Comparison of ENCODE assay signal across 1 cellular context in the genomic region with DNA sequence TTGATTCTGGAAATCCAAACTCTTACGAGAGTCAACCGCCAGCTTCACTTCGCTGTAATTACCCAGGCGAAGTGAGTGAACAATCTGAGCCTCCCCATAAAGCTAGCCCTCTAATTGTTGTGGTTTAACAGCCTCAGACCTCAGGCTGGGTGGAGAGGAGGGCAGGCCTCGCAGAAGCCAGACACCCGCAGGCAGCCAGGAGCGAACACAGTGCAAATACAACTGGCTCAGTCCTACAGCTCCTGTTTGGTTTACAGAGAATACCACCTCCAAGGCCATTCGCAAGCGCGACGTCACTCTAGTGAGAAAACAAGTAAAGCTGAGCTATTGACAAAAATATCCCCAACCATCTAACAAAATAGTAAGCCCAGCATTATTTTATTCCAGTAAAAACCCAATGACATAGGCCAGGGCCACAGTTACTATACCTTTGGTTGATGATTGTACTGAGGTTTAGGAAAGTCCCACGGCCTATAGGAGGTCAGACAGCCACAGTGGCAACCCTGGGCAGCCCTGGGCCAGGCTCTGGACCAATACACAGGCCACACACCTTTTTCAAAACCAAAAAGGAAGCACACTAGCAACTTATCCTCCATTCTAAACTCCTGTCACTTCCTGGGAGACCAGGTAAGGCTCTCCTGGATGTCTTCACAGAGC.
TF ChIP-seq lines count a peak whose summit lies in the region.

No MANE protein-coding gene starts in this region.

TF ChIP-seq in HepG2, 621 proteins besides CTCF, POLR2A, EP300 and RAD21 (continues in another document):
- peak; percentile 67 for TF ChIP-seq ZBTB21 (CRISPR knock-in tag; IDR thresholded peaks at IDR 0.05)
- TF ChIP-seq ZNF501 (CRISPR knock-in tag; IDR thresholded peaks at IDR 0.05), result no peak
- TF ChIP-seq FOXJ3 (CRISPR knock-in tag; IDR thresholded peaks at IDR 0.05; ENCODE audit: borderline replicate concordance), result no peak
- TF ChIP-seq, protein P1, sequence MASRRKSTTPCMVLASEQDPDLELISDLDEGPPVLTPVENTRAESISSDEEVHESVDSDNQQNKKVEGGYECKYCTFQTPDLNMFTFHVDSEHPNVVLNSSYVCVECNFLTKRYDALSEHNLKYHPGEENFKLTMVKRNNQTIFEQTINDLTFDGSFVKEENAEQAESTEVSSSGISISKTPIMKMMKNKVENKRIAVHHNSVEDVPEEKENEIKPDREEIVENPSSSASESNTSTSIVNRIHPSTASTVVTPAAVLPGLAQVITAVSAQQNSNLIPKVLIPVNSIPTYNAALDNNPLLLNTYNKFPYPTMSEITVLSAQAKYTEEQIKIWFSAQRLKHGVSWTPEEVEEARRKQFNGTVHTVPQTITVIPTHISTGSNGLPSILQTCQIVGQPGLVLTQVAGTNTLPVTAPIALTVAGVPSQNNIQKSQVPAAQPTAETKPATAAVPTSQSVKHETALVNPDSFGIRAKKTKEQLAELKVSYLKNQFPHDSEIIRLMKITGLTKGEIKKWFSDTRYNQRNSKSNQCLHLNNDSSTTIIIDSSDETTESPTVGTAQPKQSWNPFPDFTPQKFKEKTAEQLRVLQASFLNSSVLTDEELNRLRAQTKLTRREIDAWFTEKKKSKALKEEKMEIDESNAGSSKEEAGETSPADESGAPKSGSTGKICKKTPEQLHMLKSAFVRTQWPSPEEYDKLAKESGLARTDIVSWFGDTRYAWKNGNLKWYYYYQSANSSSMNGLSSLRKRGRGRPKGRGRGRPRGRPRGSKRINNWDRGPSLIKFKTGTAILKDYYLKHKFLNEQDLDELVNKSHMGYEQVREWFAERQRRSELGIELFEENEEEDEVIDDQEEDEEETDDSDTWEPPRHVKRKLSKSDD (CRISPR knock-in tag; IDR thresholded peaks at IDR 0.05; ENCODE audit: low read depth), result no peak
- TF ChIP-seq, protein P2, sequence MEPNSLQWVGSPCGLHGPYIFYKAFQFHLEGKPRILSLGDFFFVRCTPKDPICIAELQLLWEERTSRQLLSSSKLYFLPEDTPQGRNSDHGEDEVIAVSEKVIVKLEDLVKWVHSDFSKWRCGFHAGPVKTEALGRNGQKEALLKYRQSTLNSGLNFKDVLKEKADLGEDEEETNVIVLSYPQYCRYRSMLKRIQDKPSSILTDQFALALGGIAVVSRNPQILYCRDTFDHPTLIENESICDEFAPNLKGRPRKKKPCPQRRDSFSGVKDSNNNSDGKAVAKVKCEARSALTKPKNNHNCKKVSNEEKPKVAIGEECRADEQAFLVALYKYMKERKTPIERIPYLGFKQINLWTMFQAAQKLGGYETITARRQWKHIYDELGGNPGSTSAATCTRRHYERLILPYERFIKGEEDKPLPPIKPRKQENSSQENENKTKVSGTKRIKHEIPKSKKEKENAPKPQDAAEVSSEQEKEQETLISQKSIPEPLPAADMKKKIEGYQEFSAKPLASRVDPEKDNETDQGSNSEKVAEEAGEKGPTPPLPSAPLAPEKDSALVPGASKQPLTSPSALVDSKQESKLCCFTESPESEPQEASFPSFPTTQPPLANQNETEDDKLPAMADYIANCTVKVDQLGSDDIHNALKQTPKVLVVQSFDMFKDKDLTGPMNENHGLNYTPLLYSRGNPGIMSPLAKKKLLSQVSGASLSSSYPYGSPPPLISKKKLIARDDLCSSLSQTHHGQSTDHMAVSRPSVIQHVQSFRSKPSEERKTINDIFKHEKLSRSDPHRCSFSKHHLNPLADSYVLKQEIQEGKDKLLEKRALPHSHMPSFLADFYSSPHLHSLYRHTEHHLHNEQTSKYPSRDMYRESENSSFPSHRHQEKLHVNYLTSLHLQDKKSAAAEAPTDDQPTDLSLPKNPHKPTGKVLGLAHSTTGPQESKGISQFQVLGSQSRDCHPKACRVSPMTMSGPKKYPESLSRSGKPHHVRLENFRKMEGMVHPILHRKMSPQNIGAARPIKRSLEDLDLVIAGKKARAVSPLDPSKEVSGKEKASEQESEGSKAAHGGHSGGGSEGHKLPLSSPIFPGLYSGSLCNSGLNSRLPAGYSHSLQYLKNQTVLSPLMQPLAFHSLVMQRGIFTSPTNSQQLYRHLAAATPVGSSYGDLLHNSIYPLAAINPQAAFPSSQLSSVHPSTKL (CRISPR knock-in tag; IDR thresholded peaks at IDR 0.05), result peak; percentile 34; the same call in 1 of the 2 replicates
- TF ChIP-seq POLR2AphosphoS2 (IDR thresholded peaks at IDR 0.05; ENCODE audit: low read depth, low read length), result no peak
- TF ChIP-seq GATAD2A (CRISPR knock-in tag; IDR thresholded peaks at IDR 0.05), result peak; percentile 54; the same call in 1 of the 2 replicates
- peak; percentile 37; the same call in 1 of the 2 replicates for TF ChIP-seq ZNF644 (CRISPR knock-in tag; IDR thresholded peaks at IDR 0.05; ENCODE audit: low read depth)
- no peak for TF ChIP-seq GLI4 (CRISPR knock-in tag; IDR thresholded peaks at IDR 0.05; ENCODE audit: borderline replicate concordance)
- no peak; the same call in 1 of the 2 replicates for TF ChIP-seq SOX5 (CRISPR knock-in tag; IDR thresholded peaks at IDR 0.05; ENCODE audit: borderline replicate concordance)
- TF ChIP-seq, protein P3, sequence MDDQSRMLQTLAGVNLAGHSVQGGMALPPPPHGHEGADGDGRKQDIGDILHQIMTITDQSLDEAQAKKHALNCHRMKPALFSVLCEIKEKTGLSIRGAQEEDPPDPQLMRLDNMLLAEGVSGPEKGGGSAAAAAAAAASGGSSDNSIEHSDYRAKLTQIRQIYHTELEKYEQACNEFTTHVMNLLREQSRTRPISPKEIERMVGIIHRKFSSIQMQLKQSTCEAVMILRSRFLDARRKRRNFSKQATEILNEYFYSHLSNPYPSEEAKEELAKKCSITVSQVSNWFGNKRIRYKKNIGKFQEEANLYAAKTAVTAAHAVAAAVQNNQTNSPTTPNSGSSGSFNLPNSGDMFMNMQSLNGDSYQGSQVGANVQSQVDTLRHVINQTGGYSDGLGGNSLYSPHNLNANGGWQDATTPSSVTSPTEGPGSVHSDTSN (CRISPR knock-in tag; IDR thresholded peaks at IDR 0.05; ENCODE audit: borderline replicate concordance), result no peak
- TF ChIP-seq CBX2 (IDR thresholded peaks at IDR 0.05; ENCODE audit: low read depth, low read length), result no peak
- no peak for TF ChIP-seq CBX2 (CRISPR knock-in tag; IDR thresholded peaks at IDR 0.05; ENCODE audit: low read depth)
- TF ChIP-seq NR2F2 (IDR thresholded peaks at IDR 0.05; ENCODE audit: borderline replicate concordance, low read depth), result no peak
- 0 out of 2 replicates have a peak, but pooled peaks have one; percentile 28 for TF ChIP-seq FOXK1 (CRISPR knock-in tag; IDR thresholded peaks at IDR 0.05; ENCODE audit: borderline replicate concordance, low read depth)
- no peak for TF ChIP-seq MYC (CRISPR knock-in tag; IDR thresholded peaks at IDR 0.05; ENCODE audit: borderline replicate concordance)
- no peak for TF ChIP-seq FOSL2 (CRISPR knock-in tag; IDR thresholded peaks at IDR 0.05)
- TF ChIP-seq BHLHE40 (IDR thresholded peaks at IDR 0.05; ENCODE audit: low read length), result no peak
- TF ChIP-seq, protein P4, sequence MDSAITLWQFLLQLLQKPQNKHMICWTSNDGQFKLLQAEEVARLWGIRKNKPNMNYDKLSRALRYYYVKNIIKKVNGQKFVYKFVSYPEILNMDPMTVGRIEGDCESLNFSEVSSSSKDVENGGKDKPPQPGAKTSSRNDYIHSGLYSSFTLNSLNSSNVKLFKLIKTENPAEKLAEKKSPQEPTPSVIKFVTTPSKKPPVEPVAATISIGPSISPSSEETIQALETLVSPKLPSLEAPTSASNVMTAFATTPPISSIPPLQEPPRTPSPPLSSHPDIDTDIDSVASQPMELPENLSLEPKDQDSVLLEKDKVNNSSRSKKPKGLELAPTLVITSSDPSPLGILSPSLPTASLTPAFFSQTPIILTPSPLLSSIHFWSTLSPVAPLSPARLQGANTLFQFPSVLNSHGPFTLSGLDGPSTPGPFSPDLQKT (CRISPR knock-in tag; IDR thresholded peaks at IDR 0.05; ENCODE audit: borderline replicate concordance), result no peak
- TF ChIP-seq ZEB1 (IDR thresholded peaks at IDR 0.05; ENCODE audit: insufficient replicate concordance, low read depth), result no peak
- TF ChIP-seq, protein P5, sequence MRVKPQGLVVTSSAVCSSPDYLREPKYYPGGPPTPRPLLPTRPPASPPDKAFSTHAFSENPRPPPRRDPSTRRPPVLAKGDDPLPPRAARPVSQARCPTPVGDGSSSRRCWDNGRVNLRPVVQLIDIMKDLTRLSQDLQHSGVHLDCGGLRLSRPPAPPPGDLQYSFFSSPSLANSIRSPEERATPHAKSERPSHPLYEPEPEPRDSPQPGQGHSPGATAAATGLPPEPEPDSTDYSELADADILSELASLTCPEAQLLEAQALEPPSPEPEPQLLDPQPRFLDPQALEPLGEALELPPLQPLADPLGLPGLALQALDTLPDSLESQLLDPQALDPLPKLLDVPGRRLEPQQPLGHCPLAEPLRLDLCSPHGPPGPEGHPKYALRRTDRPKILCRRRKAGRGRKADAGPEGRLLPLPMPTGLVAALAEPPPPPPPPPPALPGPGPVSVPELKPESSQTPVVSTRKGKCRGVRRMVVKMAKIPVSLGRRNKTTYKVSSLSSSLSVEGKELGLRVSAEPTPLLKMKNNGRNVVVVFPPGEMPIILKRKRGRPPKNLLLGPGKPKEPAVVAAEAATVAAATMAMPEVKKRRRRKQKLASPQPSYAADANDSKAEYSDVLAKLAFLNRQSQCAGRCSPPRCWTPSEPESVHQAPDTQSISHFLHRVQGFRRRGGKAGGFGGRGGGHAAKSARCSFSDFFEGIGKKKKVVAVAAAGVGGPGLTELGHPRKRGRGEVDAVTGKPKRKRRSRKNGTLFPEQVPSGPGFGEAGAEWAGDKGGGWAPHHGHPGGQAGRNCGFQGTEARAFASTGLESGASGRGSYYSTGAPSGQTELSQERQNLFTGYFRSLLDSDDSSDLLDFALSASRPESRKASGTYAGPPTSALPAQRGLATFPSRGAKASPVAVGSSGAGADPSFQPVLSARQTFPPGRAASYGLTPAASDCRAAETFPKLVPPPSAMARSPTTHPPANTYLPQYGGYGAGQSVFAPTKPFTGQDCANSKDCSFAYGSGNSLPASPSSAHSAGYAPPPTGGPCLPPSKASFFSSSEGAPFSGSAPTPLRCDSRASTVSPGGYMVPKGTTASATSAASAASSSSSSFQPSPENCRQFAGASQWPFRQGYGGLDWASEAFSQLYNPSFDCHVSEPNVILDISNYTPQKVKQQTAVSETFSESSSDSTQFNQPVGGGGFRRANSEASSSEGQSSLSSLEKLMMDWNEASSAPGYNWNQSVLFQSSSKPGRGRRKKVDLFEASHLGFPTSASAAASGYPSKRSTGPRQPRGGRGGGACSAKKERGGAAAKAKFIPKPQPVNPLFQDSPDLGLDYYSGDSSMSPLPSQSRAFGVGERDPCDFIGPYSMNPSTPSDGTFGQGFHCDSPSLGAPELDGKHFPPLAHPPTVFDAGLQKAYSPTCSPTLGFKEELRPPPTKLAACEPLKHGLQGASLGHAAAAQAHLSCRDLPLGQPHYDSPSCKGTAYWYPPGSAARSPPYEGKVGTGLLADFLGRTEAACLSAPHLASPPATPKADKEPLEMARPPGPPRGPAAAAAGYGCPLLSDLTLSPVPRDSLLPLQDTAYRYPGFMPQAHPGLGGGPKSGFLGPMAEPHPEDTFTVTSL (CRISPR knock-in tag; IDR thresholded peaks at IDR 0.05; ENCODE audit: borderline replicate concordance), result 0 out of 2 replicates have a peak, but pooled peaks have one; percentile 39
- no peak for TF ChIP-seq FOXO1 (CRISPR knock-in tag; IDR thresholded peaks at IDR 0.05)
- 0 out of 2 replicates have a peak, but pooled peaks have one; percentile 24 for TF ChIP-seq FOXA3 (CRISPR knock-in tag; IDR thresholded peaks at IDR 0.05)
- peak; percentile 8; the same call in 1 of the 2 replicates for TF ChIP-seq SAP130 (CRISPR knock-in tag; IDR thresholded peaks at IDR 0.05; ENCODE audit: low read depth)
- TF ChIP-seq, protein P6, sequence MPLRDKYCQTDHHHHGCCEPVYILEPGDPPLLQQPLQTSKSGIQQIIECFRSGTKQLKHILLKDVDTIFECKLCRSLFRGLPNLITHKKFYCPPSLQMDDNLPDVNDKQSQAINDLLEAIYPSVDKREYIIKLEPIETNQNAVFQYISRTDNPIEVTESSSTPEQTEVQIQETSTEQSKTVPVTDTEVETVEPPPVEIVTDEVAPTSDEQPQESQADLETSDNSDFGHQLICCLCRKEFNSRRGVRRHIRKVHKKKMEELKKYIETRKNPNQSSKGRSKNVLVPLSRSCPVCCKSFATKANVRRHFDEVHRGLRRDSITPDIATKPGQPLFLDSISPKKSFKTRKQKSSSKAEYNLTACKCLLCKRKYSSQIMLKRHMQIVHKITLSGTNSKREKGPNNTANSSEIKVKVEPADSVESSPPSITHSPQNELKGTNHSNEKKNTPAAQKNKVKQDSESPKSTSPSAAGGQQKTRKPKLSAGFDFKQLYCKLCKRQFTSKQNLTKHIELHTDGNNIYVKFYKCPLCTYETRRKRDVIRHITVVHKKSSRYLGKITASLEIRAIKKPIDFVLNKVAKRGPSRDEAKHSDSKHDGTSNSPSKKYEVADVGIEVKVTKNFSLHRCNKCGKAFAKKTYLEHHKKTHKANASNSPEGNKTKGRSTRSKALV (CRISPR knock-in tag; IDR thresholded peaks at IDR 0.05), result no peak
- no peak for TF ChIP-seq KDM3A (CRISPR knock-in tag; IDR thresholded peaks at IDR 0.05; ENCODE audit: low read depth)
- no peak for TF ChIP-seq KLF11 (CRISPR knock-in tag; IDR thresholded peaks at IDR 0.05)
- no peak for TF ChIP-seq ZNF530 (CRISPR knock-in tag; IDR thresholded peaks at IDR 0.05; ENCODE audit: low read depth)
- no peak for TF ChIP-seq ZNF430 (CRISPR knock-in tag; IDR thresholded peaks at IDR 0.05)
- TF ChIP-seq ZNF749 (CRISPR knock-in tag; IDR thresholded peaks at IDR 0.05; ENCODE audit: borderline replicate concordance), result no peak
- TF ChIP-seq ZSCAN9 (CRISPR knock-in tag; IDR thresholded peaks at IDR 0.05; ENCODE audit: borderline replicate concordance), result 0 out of 2 replicates have a peak, but pooled peaks have one; percentile 30
- peak; percentile 49; the same call in 1 of the 2 replicates for TF ChIP-seq ZFP82 (CRISPR knock-in tag; IDR thresholded peaks at IDR 0.05; ENCODE audit: borderline replicate concordance)
- TF ChIP-seq SMC3 (IDR thresholded peaks at IDR 0.05; ENCODE audit: low read length), result no peak
- TF ChIP-seq, protein P7, sequence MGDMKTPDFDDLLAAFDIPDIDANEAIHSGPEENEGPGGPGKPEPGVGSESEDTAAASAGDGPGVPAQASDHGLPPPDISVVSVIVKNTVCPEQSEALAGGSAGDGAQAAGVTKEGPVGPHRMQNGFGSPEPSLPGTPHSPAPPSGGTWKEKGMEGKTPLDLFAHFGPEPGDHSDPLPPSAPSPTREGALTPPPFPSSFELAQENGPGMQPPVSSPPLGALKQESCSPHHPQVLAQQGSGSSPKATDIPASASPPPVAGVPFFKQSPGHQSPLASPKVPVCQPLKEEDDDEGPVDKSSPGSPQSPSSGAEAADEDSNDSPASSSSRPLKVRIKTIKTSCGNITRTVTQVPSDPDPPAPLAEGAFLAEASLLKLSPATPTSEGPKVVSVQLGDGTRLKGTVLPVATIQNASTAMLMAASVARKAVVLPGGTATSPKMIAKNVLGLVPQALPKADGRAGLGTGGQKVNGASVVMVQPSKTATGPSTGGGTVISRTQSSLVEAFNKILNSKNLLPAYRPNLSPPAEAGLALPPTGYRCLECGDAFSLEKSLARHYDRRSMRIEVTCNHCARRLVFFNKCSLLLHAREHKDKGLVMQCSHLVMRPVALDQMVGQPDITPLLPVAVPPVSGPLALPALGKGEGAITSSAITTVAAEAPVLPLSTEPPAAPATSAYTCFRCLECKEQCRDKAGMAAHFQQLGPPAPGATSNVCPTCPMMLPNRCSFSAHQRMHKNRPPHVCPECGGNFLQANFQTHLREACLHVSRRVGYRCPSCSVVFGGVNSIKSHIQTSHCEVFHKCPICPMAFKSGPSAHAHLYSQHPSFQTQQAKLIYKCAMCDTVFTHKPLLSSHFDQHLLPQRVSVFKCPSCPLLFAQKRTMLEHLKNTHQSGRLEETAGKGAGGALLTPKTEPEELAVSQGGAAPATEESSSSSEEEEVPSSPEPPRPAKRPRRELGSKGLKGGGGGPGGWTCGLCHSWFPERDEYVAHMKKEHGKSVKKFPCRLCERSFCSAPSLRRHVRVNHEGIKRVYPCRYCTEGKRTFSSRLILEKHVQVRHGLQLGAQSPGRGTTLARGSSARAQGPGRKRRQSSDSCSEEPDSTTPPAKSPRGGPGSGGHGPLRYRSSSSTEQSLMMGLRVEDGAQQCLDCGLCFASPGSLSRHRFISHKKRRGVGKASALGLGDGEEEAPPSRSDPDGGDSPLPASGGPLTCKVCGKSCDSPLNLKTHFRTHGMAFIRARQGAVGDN (CRISPR knock-in tag; IDR thresholded peaks at IDR 0.05), result peak; percentile 77
- no peak for TF ChIP-seq FLYWCH1 (CRISPR knock-in tag; IDR thresholded peaks at IDR 0.05)
